ENCODE assay signal across 1 cellular context in the genomic region with DNA sequence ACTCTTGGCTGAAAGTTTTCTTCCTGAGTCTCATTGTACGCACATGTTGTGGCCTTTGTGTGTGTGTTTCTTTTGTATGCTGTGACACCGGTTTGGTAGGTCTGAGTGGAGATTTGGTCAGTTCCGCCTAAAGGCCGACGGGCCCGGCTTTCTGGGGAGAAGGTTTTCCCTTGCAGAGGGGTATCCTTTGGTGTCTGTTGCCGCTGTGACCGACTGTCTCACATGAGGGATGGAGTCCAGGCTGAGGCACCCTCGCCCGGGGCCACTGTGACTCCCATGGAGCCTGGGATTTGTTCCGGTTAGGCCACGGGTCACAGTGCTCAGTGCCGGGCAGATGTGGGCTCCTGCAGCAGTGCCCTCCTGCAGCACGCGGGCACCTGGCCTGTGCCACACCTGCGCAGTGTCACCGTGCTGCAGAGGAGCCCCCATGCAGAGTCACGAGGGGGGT.
TF ChIP-seq lines count a peak whose summit lies in the region.

No MANE protein-coding gene starts in this region.

TF ChIP-seq in WTC11, 78 proteins besides CTCF, POLR2A, EP300 and RAD21 (continued from another document):
- TF ChIP-seq, protein P1, sequence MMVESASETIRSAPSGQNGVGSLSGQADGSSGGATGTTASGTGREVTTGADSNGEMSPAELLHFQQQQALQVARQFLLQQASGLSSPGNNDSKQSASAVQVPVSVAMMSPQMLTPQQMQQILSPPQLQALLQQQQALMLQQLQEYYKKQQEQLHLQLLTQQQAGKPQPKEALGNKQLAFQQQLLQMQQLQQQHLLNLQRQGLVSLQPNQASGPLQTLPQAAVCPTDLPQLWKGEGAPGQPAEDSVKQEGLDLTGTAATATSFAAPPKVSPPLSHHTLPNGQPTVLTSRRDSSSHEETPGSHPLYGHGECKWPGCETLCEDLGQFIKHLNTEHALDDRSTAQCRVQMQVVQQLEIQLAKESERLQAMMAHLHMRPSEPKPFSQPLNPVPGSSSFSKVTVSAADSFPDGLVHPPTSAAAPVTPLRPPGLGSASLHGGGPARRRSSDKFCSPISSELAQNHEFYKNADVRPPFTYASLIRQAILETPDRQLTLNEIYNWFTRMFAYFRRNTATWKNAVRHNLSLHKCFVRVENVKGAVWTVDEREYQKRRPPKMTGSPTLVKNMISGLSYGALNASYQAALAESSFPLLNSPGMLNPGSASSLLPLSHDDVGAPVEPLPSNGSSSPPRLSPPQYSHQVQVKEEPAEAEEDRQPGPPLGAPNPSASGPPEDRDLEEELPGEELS (CRISPR knock-in tag; IDR thresholded peaks at IDR 0.05), result no peak
- TF ChIP-seq ESRRA (CRISPR knock-in tag; IDR thresholded peaks at IDR 0.05; ENCODE audit: borderline replicate concordance) (no peak), SMAD3 (CRISPR knock-in tag; IDR thresholded peaks at IDR 0.05; ENCODE audit: borderline replicate concordance) (no peak), NFE2L1 (CRISPR knock-in tag; IDR thresholded peaks at IDR 0.05) (no peak), ETV6 (CRISPR knock-in tag; IDR thresholded peaks at IDR 0.05) (no peak), CREB1 (CRISPR knock-in tag; IDR thresholded peaks at IDR 0.05) (no peak), ZNF263 (CRISPR knock-in tag; IDR thresholded peaks at IDR 0.05; ENCODE audit: low read depth) (no peak), RELA (CRISPR knock-in tag; IDR thresholded peaks at IDR 0.05; ENCODE audit: borderline replicate concordance) (no peak)
